Comparison of ENCODE assay signal across 1 cellular context in genomic region chr5:79924936-79925893, GRCh38.
TF ChIP-seq lines count a peak whose summit lies in the region.

No MANE protein-coding gene starts in this region.

TF ChIP-seq in IMR-90, 13 proteins besides CTCF, POLR2A, EP300 and RAD21:
- TF ChIP-seq FOS (IDR thresholded peaks at IDR 0.05; ENCODE audit: low read depth, low read length) (no peak), SMC3 (IDR thresholded peaks at IDR 0.05; ENCODE audit: low read depth, low read length) (peak; percentile 55), RCOR1 (IDR thresholded peaks at IDR 0.05; ENCODE audit: insufficient replicate concordance, low read length) (no peak)
